Comparison of ENCODE assay signal across 25 cellular contexts in the genomic region with DNA sequence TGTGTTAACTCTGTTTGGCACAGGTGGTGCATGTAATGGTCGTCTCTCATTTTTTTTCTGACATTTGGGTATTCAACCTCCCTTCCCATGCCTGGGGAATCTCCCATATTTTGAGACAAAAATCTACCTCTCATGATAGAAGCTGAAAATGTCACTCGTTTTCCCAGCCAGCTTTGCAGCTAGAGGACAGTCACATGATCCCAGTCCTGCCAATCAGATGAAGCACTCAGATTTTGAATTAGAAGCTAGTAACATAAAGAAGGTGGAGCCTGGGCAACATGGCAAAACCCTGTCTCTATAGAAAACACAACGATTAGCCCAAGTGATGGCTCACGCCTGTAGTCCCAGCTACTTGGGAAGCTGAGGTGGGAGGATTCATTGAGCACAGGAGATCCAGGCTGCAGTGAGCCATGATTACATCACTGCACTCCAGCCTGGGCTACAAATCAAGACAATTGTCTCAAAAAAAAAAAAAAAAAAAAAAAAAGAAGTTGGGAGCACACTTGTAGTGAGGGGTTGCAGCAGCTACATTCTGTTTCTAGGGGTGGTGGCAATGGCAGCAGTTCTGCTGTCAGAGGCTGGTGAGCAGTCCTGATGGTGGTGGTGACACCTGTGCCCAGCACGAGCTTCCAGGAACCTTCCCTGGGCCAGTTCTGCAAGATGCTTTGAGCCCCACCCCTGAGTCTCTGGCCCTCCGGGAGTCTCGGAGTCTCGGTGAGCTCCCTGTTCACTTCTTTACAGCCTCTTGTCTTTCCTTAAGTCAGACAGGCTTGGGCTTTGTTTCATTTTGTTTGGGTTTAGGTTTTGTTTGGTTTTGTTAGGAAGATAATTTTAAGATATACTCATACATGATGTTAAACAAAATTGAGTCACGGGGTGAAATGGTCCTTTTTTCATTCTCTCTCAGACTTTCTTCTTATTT.
DNase-seq lines count a peak whose midpoint lies in the region; ATAC-seq and TF ChIP-seq lines count a peak whose summit lies in the region.
"Had no signal": no experiment of that assay in that cellular context is flagged by ENCODE, and none has a peak within 500 bp of the region (broad histone marks: within the 10 kb centered on the region; RNA-seq: fewer than 3 reads in every experiment).

No MANE protein-coding gene starts in this region.

- H4K20me1 ChIP-seq in neural progenitor cell (ENCODE audit: low read depth): no peaks in the 10 kb centered on the region
- H4K20me1 ChIP-seq: BLaER1 had no signal

- peaks cover 2% of the 10 kb centered on the region for H3K36me3 Mint-ChIP-seq in Calu3 (ENCODE audit: insufficient read depth, unreplicated experiment)
- no peaks in the 10 kb centered on the region for H3K36me3 Mint-ChIP-seq in neural progenitor cell
- H3K36me3 Mint-ChIP-seq: activated CD8-positive, alpha-beta memory T cell treated with anti-CD3 and anti-CD28 coated beads, Interleukin-2, amount 10 ng/mL, durations not matched to agents 7 days and 5 days; activated naive CD4-positive, alpha-beta T cell treated with anti-CD3 and anti-CD28 coated beads, Interleukin-2, amount 50 U/mL, for 72 hours had no signal

- H3K9me3 ChIP-seq in esophagus (ENCODE audit: control insufficient read depth in 2 of 2, insufficient read depth in 1 of 2, low read depth in 1 of 2, low read length in 1 of 2) (no peaks in the 10 kb centered on the region), neural progenitor cell (ENCODE audit: low read depth) (no peaks in the 10 kb centered on the region)
- H3K9me3 ChIP-seq: BLaER1, Caco-2, lower lobe of right lung, neutrophil had no signal

- H2AFZ ChIP-seq in neural progenitor cell (replicated peaks): peak overlapping the region; percentile 54

- BruUV-seq in Calu3 (replicated peaks; lab: Mats Ljungman, UMichigan): no TSS peak

- H3K4me3 Mint-ChIP-seq in Calu3 (ENCODE audit: low read depth, unreplicated experiment): no peak overlapping the region
- H3K4me3 Mint-ChIP-seq in neural progenitor cell: no peak overlapping the region
- H3K4me3 Mint-ChIP-seq: activated CD8-positive, alpha-beta memory T cell treated with anti-CD3 and anti-CD28 coated beads, Interleukin-2, amount 10 ng/mL, durations not matched to agents 7 days and 5 days; activated T-helper 1 cell treated with anti-CD3 and anti-CD28 coated beads, Interleukin-12 subunit alpha, Interleukin-12 subunit beta, Interleukin-2, Interleukin-4 antibody, amounts not matched to agents 30 ng/mL and 10 ng/mL and 1 ng/mL, durations not matched to agents 14 hours and 24 hours and 36 hours had no signal

- H3K27me3 Mint-ChIP-seq in Calu3 (ENCODE audit: unreplicated experiment): peaks cover 47% of the 10 kb centered on the region
- H3K27me3 Mint-ChIP-seq in neural progenitor cell (ENCODE audit: insufficient read depth, low read depth): peaks cover 4% of the 10 kb centered on the region

- no peaks in the 10 kb centered on the region for H3K9me3 Mint-ChIP-seq in Calu3 (ENCODE audit: low read depth, unreplicated experiment)
- H3K9me3 Mint-ChIP-seq in neural progenitor cell: no peaks in the 10 kb centered on the region
- H3K9me3 Mint-ChIP-seq: activated naive CD4-positive, alpha-beta T cell treated with anti-CD3 and anti-CD28 coated beads, Interleukin-2, amount 50 U/mL, for 72 hours; activated T-helper 1 cell treated with anti-CD3 and anti-CD28 coated beads, Interleukin-12 subunit alpha, Interleukin-12 subunit beta, Interleukin-2, Interleukin-4 antibody, amounts not matched to agents 30 ng/mL and 10 ng/mL and 1 ng/mL, durations not matched to agents 14 hours and 24 hours and 36 hours had no signal

- 41 to 47% methylated on average over 9 of the region's 9 CpGs for WGBS in esophagus, 2 donors

- H3F3A ChIP-seq in neural progenitor cell (ENCODE audit: low read depth): no peaks in the 10 kb centered on the region

- CTCF ChIA-PET in Calu3 (lab: Charles Lee): interaction anchor here (0.6 to 1.9 kb wide), 4 partner anchors 12 to 1123 kb away, joined by 3 to 16 read pairs (median 9); no protein-coding TSS in a partner anchor

- peaks cover 11% of the 10 kb centered on the region for H3K4me1 Mint-ChIP-seq in Calu3 (ENCODE audit: low read depth, unreplicated experiment)
- H3K4me1 Mint-ChIP-seq in neural progenitor cell: peaks cover 29% of the 10 kb centered on the region

- H3K4me2 ChIP-seq in neural progenitor cell: no peak overlapping the region
- H3K4me2 ChIP-seq: BLaER1, KMS-11 had no signal

- H3K4me1 ChIP-seq in esophagus (ENCODE audit: control insufficient read depth in 2 of 2, insufficient read depth in 2 of 2, low read length in 1 of 2) (peaks cover 2 to 6% of the 10 kb centered on the region in 2 donors), neural progenitor cell (peaks cover 18% of the 10 kb centered on the region)
- H3K4me1 ChIP-seq: Caco-2 had no signal

- H3K27ac Mint-ChIP-seq in Calu3 (ENCODE audit: unreplicated experiment): no peak overlapping the region
- H3K27ac Mint-ChIP-seq in neural progenitor cell: no peak overlapping the region
- H3K27ac Mint-ChIP-seq: activated CD8-positive, alpha-beta memory T cell treated with anti-CD3 and anti-CD28 coated beads, Interleukin-2, amount 10 ng/mL, durations not matched to agents 7 days and 5 days; activated naive CD4-positive, alpha-beta T cell treated with anti-CD3 and anti-CD28 coated beads, Interleukin-2, amount 50 U/mL, for 72 hours; activated T-helper 1 cell treated with anti-CD3 and anti-CD28 coated beads, Interleukin-12 subunit alpha, Interleukin-12 subunit beta, Interleukin-2, Interleukin-4 antibody, amounts not matched to agents 30 ng/mL and 10 ng/mL and 1 ng/mL, durations not matched to agents 14 hours and 24 hours and 36 hours had no signal

- H3K4me3 ChIP-seq in esophagus (ENCODE audit: low read depth in 1 of 2, low read length in 2 of 2): no peak overlapping the region
- no peak overlapping the region for H3K4me3 ChIP-seq in neural progenitor cell
- H3K4me3 ChIP-seq: BLaER1, lower lobe of right lung had no signal

- H3K9ac ChIP-seq in neural progenitor cell: no peak overlapping the region
- H3K9ac ChIP-seq: BLaER1, KMS-11 had no signal

- H3K27ac ChIP-seq in esophagus (ENCODE audit: low read depth in 2 of 2, low read length in 1 of 2) (peak overlapping the region; percentile 57 to 69), neural progenitor cell (no peak overlapping the region)
- H3K27ac ChIP-seq: BLaER1, KMS-11, lower lobe of right lung, neutrophil had no signal

- TF ChIP-seq CTCF in Calu3 (IDR thresholded peaks at IDR 0.05; ENCODE audit: unreplicated experiment) (no peak), neural progenitor cell (IDR thresholded peaks at IDR 0.05) (no peak)

- intact Hi-C loops in Calu3 (cut with micrococcal nuclease; ENCODE audit: unreplicated experiment): no loop called here

- DNase-seq in Calu3 (peak; percentile 24), M059J (ENCODE audit: low read depth) (peak; percentile 19), neural progenitor cell (ENCODE audit: low spot score) (no peak), NCI-H1048 (lab: John Stamatoyannopoulos, UW) (no peak)
- DNase-seq: activated CD4-positive, alpha-beta T cell treated with anti-CD3 and anti-CD28 coated beads for 4 hours; activated CD8-positive, alpha-beta memory T cell treated with anti-CD3 and anti-CD28 coated beads, Interleukin-2, amount 10 ng/mL, durations not matched to agents 7 days and 5 days; Caco-2; effector CD8-positive, alpha-beta T cell; EL; lower lobe of right lung; NCI-H1105; NCI-H2107; NCI-H510A; retina; stimulated activated CD4-positive, alpha-beta T cell treated with anti-CD3 and anti-CD28 coated beads, Interleukin-12 subunit alpha, Interleukin-12 subunit beta, amount 100 ng/mL, for 4 hours; SW 1271 had no signal

- H3K27me3 ChIP-seq in esophagus (ENCODE audit: control insufficient read depth in 1 of 2, insufficient read depth in 2 of 2, low read length in 2 of 2) (no peaks in the 10 kb centered on the region), neural progenitor cell (no peaks in the 10 kb centered on the region)
- H3K27me3 ChIP-seq: BLaER1 had no signal

- no peaks in the 10 kb centered on the region for H3K36me3 ChIP-seq in esophagus (ENCODE audit: control insufficient read depth in 2 of 2, insufficient read depth in 2 of 2, low read length in 1 of 2)
- H3K36me3 ChIP-seq in neural progenitor cell: no peaks in the 10 kb centered on the region
- H3K36me3 ChIP-seq: BLaER1, lower lobe of right lung, neutrophil had no signal

- H3K79me2 ChIP-seq in neural progenitor cell (ENCODE audit: low read depth): no peaks in the 10 kb centered on the region

- ATAC-seq in GM19023 (IDR thresholded peaks at IDR 0.05; ENCODE audit: unreplicated experiment): no peak
- no peak for ATAC-seq in HG03139 (IDR thresholded peaks at IDR 0.05; ENCODE audit: unreplicated experiment)
- no peak for ATAC-seq in HG02938 (IDR thresholded peaks at IDR 0.05; ENCODE audit: unreplicated experiment)
- ATAC-seq: activated CD8-positive, alpha-beta memory T cell treated with anti-CD3 and anti-CD28 coated beads, Interleukin-2, amount 10 ng/mL, durations not matched to agents 7 days and 5 days; activated naive CD4-positive, alpha-beta T cell treated with anti-CD3 and anti-CD28 coated beads, Interleukin-2, amount 50 U/mL, for 72 hours; lower lobe of right lung had no signal

Comparison
In these comparisons a context has a peak if more than half of its experiments do, and no peak if none do; other contexts are left out.
1. DNase-seq: peak in Calu3 (single experiment) and M059J (single experiment); none in neural progenitor cell (single experiment) and NCI-H1048 (single experiment).